In genomic region chr2:196068271-196069209, GRCh38 we compare ENCODE assay signal across 8 cellular contexts. TPM values are rescaled to one million over a fixed set of nuclear protein-coding genes. Genes with fewer than 3 reads are reported as not detected.
DNase-seq lines count a peak whose midpoint lies in the region; ATAC-seq and TF ChIP-seq lines count a peak whose summit lies in the region.

Gene DNAH7 (minus strand): TSS chr2:196068837. CDS start chr2:196068711, 126 bp downstream.

- H3K4me3 ChIP-seq in cardiac muscle cell = peak within 1 kb of the TSS; percentile 91
- H3K4me3 ChIP-seq in ovary = peak within 1 kb of the TSS; percentile 75
- peak within 1 kb of the TSS; percentile 62 to 89 (median 63) for H3K4me3 ChIP-seq in thyroid gland (replicated peaks in 1 of 3)

- no peak for TF ChIP-seq EP300 in ovary (IDR thresholded peaks at IDR 0.05)

- H3K4me3 Mint-ChIP-seq in activated naive CD8-positive, alpha-beta T cell treated with anti-CD3 and anti-CD28 coated beads, Interleukin-2, amount 10 ng/mL, durations not matched to agents 7 days and 5 days = peak within 1 kb of the TSS; percentile 80

- H3K36me3 Mint-ChIP-seq in activated naive CD8-positive, alpha-beta T cell treated with anti-CD3 and anti-CD28 coated beads, Interleukin-2, amount 10 ng/mL, durations not matched to agents 7 days and 5 days = no peaks in the 10 kb centered on the region

- DNase-seq in NCI-H1105 treated with DMSO at 0.1 percent for 48 hours (lab: John Stamatoyannopoulos, UW) = peak; percentile 65
- peak; percentile 82 for DNase-seq in SKM-1 treated with dmso at 0.1 percent for 144 hours (lab: John Stamatoyannopoulos, UW; ENCODE audit: unreplicated experiment)
- DNase-seq in activated naive CD8-positive, alpha-beta T cell treated with anti-CD3 and anti-CD28 coated beads, Interleukin-2, amount 10 ng/mL, durations not matched to agents 7 days and 5 days = peak; percentile 96
- DNase-seq in cardiac muscle cell (ENCODE audit: low read depth in 1 of 2, low spot score in 1 of 2) = peak; percentile 87 to 89
- peak; percentile 85 to 92 (median 87) for DNase-seq in ovary
- peak; percentile 93 to 94 for DNase-seq in thyroid gland

- no peaks in the 10 kb centered on the region for H3K9me3 Mint-ChIP-seq in activated naive CD8-positive, alpha-beta T cell treated with anti-CD3 and anti-CD28 coated beads, Interleukin-2, amount 10 ng/mL, durations not matched to agents 7 days and 5 days

- POLR2A ChIA-PET in activated naive CD8-positive, alpha-beta T cell treated with anti-CD3 and anti-CD28 coated beads, Interleukin-2, amount 10 ng/mL, durations not matched to agents 7 days and 5 days (lab: Charles Lee) = interaction anchor here (0.9 to 1.9 kb wide), 5 partner anchors 10 to 571 kb away, joined by 3 to 5 read pairs (median 4); partner anchors contain the start of gene CCDC150

- peaks cover 5% of the 10 kb centered on the region for H3K4me1 ChIP-seq in cardiac muscle cell (ENCODE audit: low read depth)
- no peaks in the 10 kb centered on the region for H3K4me1 ChIP-seq in ovary (ENCODE audit: insufficient read depth)
- no peaks in the 10 kb centered on the region for H3K4me1 ChIP-seq in thyroid gland

- WGBS in ovary, 3 donors = 0 to 1% (median 1%) methylated on average over 36 to 53 of the region's 53 CpGs
- WGBS in thyroid gland, 2 donors = 2 to 3% methylated on average over 16 to 29 of the region's 53 CpGs

- peaks cover 15% of the 10 kb centered on the region for H3K27me3 Mint-ChIP-seq in activated naive CD8-positive, alpha-beta T cell treated with anti-CD3 and anti-CD28 coated beads, Interleukin-2, amount 10 ng/mL, durations not matched to agents 7 days and 5 days

- TF ChIP-seq CTCF in GM12872 (IDR thresholded peaks at IDR 0.05; ENCODE audit: insufficient read depth, low read depth, low read length) (peak; percentile 91), cardiac muscle cell (IDR thresholded peaks at IDR 0.05; ENCODE audit: low read depth, low read length) (peak; percentile 11), ovary (IDR thresholded peaks at IDR 0.05) (peak in 2 of 3 donors; percentile 54 to 66), thyroid gland (IDR thresholded peaks at IDR 0.05) (peak; percentile 1 to 75 (median 63))

- TF ChIP-seq POLR2A in ovary (IDR thresholded peaks at IDR 0.05) (no peak), thyroid gland (IDR thresholded peaks at IDR 0.05) (peak in 1 of 2 donors; percentile 79)

- H3K36me3 ChIP-seq in cardiac muscle cell (no peaks in the 10 kb centered on the region), ovary (no peaks in the 10 kb centered on the region), thyroid gland (no peaks in the 10 kb centered on the region)

- intact Hi-C loops in ovary (cut with DNase I) (no loop called here), thyroid gland (cut with DNase I) (no loop called here)

- H3K27ac Mint-ChIP-seq in activated naive CD8-positive, alpha-beta T cell treated with anti-CD3 and anti-CD28 coated beads, Interleukin-2, amount 10 ng/mL, durations not matched to agents 7 days and 5 days = peak within 1 kb of the TSS; percentile 79

- ATAC-seq in HG02642 (IDR thresholded peaks at IDR 0.05; ENCODE audit: poor library complexity, unreplicated experiment) = peak; percentile 100
- peak; percentile 97 for ATAC-seq in activated naive CD8-positive, alpha-beta T cell treated with anti-CD3 and anti-CD28 coated beads, Interleukin-2, amount 10 ng/mL, durations not matched to agents 7 days and 5 days (ENCODE audit: low read depth)

- peak within 1 kb of the TSS; percentile 56 for H3K27ac ChIP-seq in cardiac muscle cell
- peak within 1 kb of the TSS in 1 of 2 donors; percentile 35 for H3K27ac ChIP-seq in ovary
- peak within 1 kb of the TSS; percentile 62 to 81 (median 66) for H3K27ac ChIP-seq in thyroid gland

- H3K9me3 ChIP-seq in cardiac muscle cell (ENCODE audit: low read depth) (no peaks in the 10 kb centered on the region), ovary (no peaks in the 10 kb centered on the region), thyroid gland (no peaks in the 10 kb centered on the region)

- H3K27me3 ChIP-seq in cardiac muscle cell (peaks cover 21% of the 10 kb centered on the region), ovary (no peaks in the 10 kb centered on the region), thyroid gland (no peaks in the 10 kb centered on the region)

- H3K4me1 Mint-ChIP-seq in activated naive CD8-positive, alpha-beta T cell treated with anti-CD3 and anti-CD28 coated beads, Interleukin-2, amount 10 ng/mL, durations not matched to agents 7 days and 5 days = peaks cover 7% of the 10 kb centered on the region

RNA-seq across cellular contexts. Expression of gene DNAH7, which starts in this region (rescaled TPM):
- not detected for total RNA-seq in activated naive CD8-positive, alpha-beta T cell treated with anti-CD3 and anti-CD28 coated beads, Interleukin-2, amount 10 ng/mL, durations not matched to agents 7 days and 5 days
- total RNA-seq in cardiac muscle cell (0.42 and 1.8 TPM in 2 replicates), ovary (10 to 100 TPM in 1 of 7 donors, 1 to 10 TPM in 5, under 1 TPM in 1; 0.86 to 27.3 (median 2.3) TPM), thyroid gland (10 to 100 TPM in 3 of 4 donors, 1 to 10 TPM in 1; 9.9 to 21.7 (median 15.5) TPM)
- polyA plus RNA-seq in cardiac muscle cell (0.55 and 0.75 TPM in 2 replicates), ovary (under 1 TPM; 0.30 to 0.73 TPM)

Comparison
In these comparisons a context has a peak if more than half of its experiments do, and no peak if none do; other contexts are left out.
1. Peak in DNase-seq and ATAC-seq in activated naive CD8-positive, alpha-beta T cell treated with anti-CD3 and anti-CD28 coated beads, Interleukin-2, amount 10 ng/mL, durations not matched to agents 7 days and 5 days; RNA of the gene not detected or under 1 TPM.
2. CTCF ChIP-seq: peak in every context shown above with its lines; median percentile 91 in GM12872; 63 in thyroid gland; 60 in ovary; 11 in cardiac muscle cell.